In genomic region chr15:75843618-75844610, GRCh38 we compare ENCODE assay signal across 8 cellular contexts. TPM values are rescaled to one million over a fixed set of nuclear protein-coding genes. Genes with fewer than 3 reads are reported as not detected.
DNase-seq lines count a peak whose midpoint lies in the region; ATAC-seq, FAIRE-seq and TF ChIP-seq lines count a peak whose summit lies in the region.

No MANE protein-coding gene starts in this region.

- H3K27ac Mint-ChIP-seq in activated naive CD4-positive, alpha-beta T cell treated with anti-CD3 and anti-CD28 coated beads, Interleukin-2, amount 50 U/mL, for 72 hours = peak overlapping the region; percentile 84

- TF ChIP-seq CTCF in tibial artery (IDR thresholded peaks at IDR 0.05) = no peak

- H3K4me1 ChIP-seq in tibial artery = peaks cover 0 to 50% (median 28%) of the 10 kb centered on the region in 4 donors

- intact Hi-C loops in tibial artery (cut with DNase I; ENCODE audit: low total_unique reads) = no loop called here

- peak overlapping the region; percentile 93 to 94 for H3K27ac ChIP-seq in tibial artery

- H3K36me3 ChIP-seq in tibial artery = no peaks in the 10 kb centered on the region

- peak; percentile 53 for DNase-seq in CD1c-positive myeloid dendritic cell (ENCODE audit: extremely low spot score)
- peak; percentile 33 for DNase-seq in HTR-8/SVneo (ENCODE audit: insufficient read length, low spot score)
- DNase-seq in SK-MEL-5 (ENCODE audit: low read depth, low spot score) = peak; percentile 45
- peak; percentile 51 to 62 for DNase-seq in activated naive CD4-positive, alpha-beta T cell treated with anti-CD3 and anti-CD28 coated beads, Interleukin-2, amount 50 U/mL, for 72 hours (ENCODE audit: low spot score in 2 of 2)
- DNase-seq in glomerular visceral epithelial cell (ENCODE audit: extremely low spot score) = peak; percentile 48
- peak; percentile 58 for DNase-seq in occipital lobe (lab: John Stamatoyannopoulos, UW)
- DNase-seq in tibial artery = peak; percentile 51 to 82

- in situ Hi-C loops in SK-MEL-5 (cut with HindIII; ENCODE audit: low pct_unique_long_range_greater_than_20kb, low sequenced_read_pairs) = no loop called here

- peaks cover 14 to 16% of the 10 kb centered on the region in 2 donors for H3K36me3 Mint-ChIP-seq in activated naive CD4-positive, alpha-beta T cell treated with anti-CD3 and anti-CD28 coated beads, Interleukin-2, amount 50 U/mL, for 72 hours

- H3K4me3 ChIP-seq in tibial artery = peak overlapping the region; percentile 78 to 87

- FAIRE-seq in HTR-8/SVneo (lab: Jason Lieb, UNC) = no peak

- ATAC-seq in GM19463 (IDR thresholded peaks at IDR 0.05; ENCODE audit: unreplicated experiment) = peak; percentile 49
- ATAC-seq in activated naive CD4-positive, alpha-beta T cell treated with anti-CD3 and anti-CD28 coated beads, Interleukin-2, amount 50 U/mL, for 72 hours = peak; percentile 67 to 69

- H3K27me3 ChIP-seq in tibial artery = no peaks in the 10 kb centered on the region

- H3K9me3 Mint-ChIP-seq in activated naive CD4-positive, alpha-beta T cell treated with anti-CD3 and anti-CD28 coated beads, Interleukin-2, amount 50 U/mL, for 72 hours = no peaks in the 10 kb centered on the region

- no peaks in the 10 kb centered on the region for H3K9me3 ChIP-seq in tibial artery

RNA-seq across cellular contexts. Expression of gene UBE2Q2, which starts 0.7 kb away (rescaled TPM):
- total RNA-seq in SK-MEL-5 (2014; rRNA removed; shearing (Covaris generic)) = 26.0 and 30.2 TPM in 2 replicates
- 24.7 and 33.0 TPM in 2 replicates for polyA plus RNA-seq in SK-MEL-5 (2015; cell fraction: cytosol; rRNA removed)
- polyA plus RNA-seq in SK-MEL-5 (2015; cell fraction: nucleus; rRNA removed) = 42.7 and 51.1 TPM in 2 replicates
- 10 to 100 TPM; 15.4 to 17.8 TPM for total RNA-seq in activated naive CD4-positive, alpha-beta T cell treated with anti-CD3 and anti-CD28 coated beads, Interleukin-2, amount 50 U/mL, for 72 hours
- total RNA-seq in occipital lobe = 78.9 TPM

RNA-seq across cellular contexts. Expression of gene FBXO22, which starts 59.8 kb away (rescaled TPM):
- 74.1 and 83.3 TPM in 2 replicates for total RNA-seq in SK-MEL-5 (2014; rRNA removed; shearing (Covaris generic))
- 36.6 and 38.7 TPM in 2 replicates for polyA plus RNA-seq in SK-MEL-5 (2015; cell fraction: cytosol; rRNA removed)
- polyA plus RNA-seq in SK-MEL-5 (2015; cell fraction: nucleus; rRNA removed) = 57.8 and 68.6 TPM in 2 replicates
- total RNA-seq in activated naive CD4-positive, alpha-beta T cell treated with anti-CD3 and anti-CD28 coated beads, Interleukin-2, amount 50 U/mL, for 72 hours = 100 to 1,000 TPM in 1 of 2 donors, 10 to 100 TPM in 1; 40.3 to 104 TPM
- total RNA-seq in occipital lobe = 23.2 TPM

Comparison
In these comparisons a context has a peak if more than half of its experiments do, and no peak if none do; other contexts are left out.
1. Peak in every context shown above with its lines: DNase-seq, ATAC-seq, H3K4me3 ChIP-seq and H3K27ac ChIP-seq.